ENCODE assay signal across 17 cellular contexts in genomic region chr2:3839489-3839888, GRCh38.
A peak's percentile ranks its signal among the peaks of the same experiment; 100 is the strongest.
DNase-seq lines count a peak whose midpoint lies in the region; ATAC-seq and TF ChIP-seq lines count a peak whose summit lies in the region.
"Had no signal": no experiment of that assay in that cellular context is flagged by ENCODE, and none has a peak within 500 bp of the region (broad histone marks: within the 10 kb centered on the region; RNA-seq: fewer than 3 reads in every experiment).

No MANE protein-coding gene starts in this region.

- H3K27ac Mint-ChIP-seq in nephron progenitor cell, result peak overlapping the region; percentile 6
- H3K27ac Mint-ChIP-seq in stimulated activated naive CD8-positive, alpha-beta T cell treated with anti-CD3 and anti-CD28 coated beads, Interleukin-15, amount 100 ng/mL, for 72 hours, result no peak overlapping the region
- H3K27ac Mint-ChIP-seq in CD14-positive monocyte, result no peak overlapping the region
- H3K27ac Mint-ChIP-seq: B cell; CD4-positive, alpha-beta memory T cell; IgD-negative memory B cell had no signal

- H3K9me3 ChIP-seq in cardiac muscle cell (ENCODE audit: low read depth) (no peaks in the 10 kb centered on the region), heart left ventricle (no peaks in the 10 kb centered on the region)

- H3K4me3 Mint-ChIP-seq in nephron progenitor cell (no peak overlapping the region), CD14-positive monocyte (no peak overlapping the region)
- no peak overlapping the region for H3K4me3 Mint-ChIP-seq in stimulated activated naive CD8-positive, alpha-beta T cell treated with anti-CD3 and anti-CD28 coated beads, Interleukin-15, amount 100 ng/mL, for 72 hours
- H3K4me3 Mint-ChIP-seq: B cell; CD4-positive, alpha-beta memory T cell; IgD-negative memory B cell had no signal

- TF ChIP-seq CTCF in cardiac muscle cell (IDR thresholded peaks at IDR 0.05; ENCODE audit: low read depth, low read length) (no peak), heart left ventricle (IDR thresholded peaks at IDR 0.05) (no peak), choroid plexus epithelial cell (conservative IDR thresholded peaks at IDR 0.05; ENCODE audit: low read depth, low read length) (no peak), nephron progenitor cell (IDR thresholded peaks at IDR 0.05) (no peak), CD14-positive monocyte (IDR thresholded peaks at IDR 0.05) (no peak)

- peak overlapping the region; percentile 10 for H3K27ac ChIP-seq in cardiac muscle cell
- H3K27ac ChIP-seq in heart left ventricle, result no peak overlapping the region

- DNase-seq in cardiac muscle cell (ENCODE audit: low read depth in 1 of 2, low spot score in 1 of 2), result peak in 1 of 2 donors; percentile 55
- DNase-seq in heart left ventricle, result no peak
- peak; percentile 6 for DNase-seq in choroid plexus epithelial cell (ENCODE audit: low read depth)
- DNase-seq in nephron progenitor cell, result no peak
- DNase-seq in superior temporal gyrus (ENCODE audit: extremely low spot score), result peak; percentile 19
- DNase-seq in stimulated activated CD4-positive, alpha-beta T cell treated with anti-CD3 and anti-CD28 coated beads, Interleukin-2, amount 100 ng/mL, for 48 hours, result no peak
- no peak for DNase-seq in stimulated activated naive CD8-positive, alpha-beta T cell treated with anti-CD3 and anti-CD28 coated beads, Interleukin-15, amount 100 ng/mL, for 72 hours
- no peak for DNase-seq in CD14-positive monocyte (ENCODE audit: low spot score)
- DNase-seq: CD4-positive, alpha-beta memory T cell; DMS79; HCEC 1CT; NCI-H1436; OCI-M1; RPMI8226 had no signal

- no peak for TF ChIP-seq POLR2A in heart left ventricle (IDR thresholded peaks at IDR 0.05)

- WGBS in heart left ventricle, 4 donors, result 15 to 19% (median 16%) methylated on average over 9 of the region's 9 CpGs

- no peak for ATAC-seq in heart left ventricle
- no peak for ATAC-seq in stimulated activated naive CD8-positive, alpha-beta T cell treated with anti-CD3 and anti-CD28 coated beads, Interleukin-15, amount 100 ng/mL, for 72 hours
- ATAC-seq: GM12878 had no signal

- H3K4me3 ChIP-seq in cardiac muscle cell (no peak overlapping the region), heart left ventricle (no peak overlapping the region), choroid plexus epithelial cell (ENCODE audit: low read depth, low read length) (no peak overlapping the region)
- H3K4me3 ChIP-seq: GM12878 had no signal

- H3K27me3 Mint-ChIP-seq in nephron progenitor cell (ENCODE audit: low read depth, poor library complexity) (peaks cover 16% of the 10 kb centered on the region), CD14-positive monocyte (ENCODE audit: low read depth in 3 of 3) (peaks cover 0 to 4% (median 0%) of the 10 kb centered on the region in 3 donors)
- H3K27me3 Mint-ChIP-seq in stimulated activated naive CD8-positive, alpha-beta T cell treated with anti-CD3 and anti-CD28 coated beads, Interleukin-15, amount 100 ng/mL, for 72 hours, result peaks cover 9% of the 10 kb centered on the region
- H3K27me3 Mint-ChIP-seq: IgD-negative memory B cell had no signal

- H3K9me3 Mint-ChIP-seq in nephron progenitor cell (peaks cover 5% of the 10 kb centered on the region), CD14-positive monocyte (peaks cover 0 to 12% (median 3%) of the 10 kb centered on the region in 7 donors)
- peaks cover 7 to 22% of the 10 kb centered on the region in 2 donors for H3K9me3 Mint-ChIP-seq in stimulated activated naive CD8-positive, alpha-beta T cell treated with anti-CD3 and anti-CD28 coated beads, Interleukin-15, amount 100 ng/mL, for 72 hours

- peaks cover 8% of the 10 kb centered on the region for H3K4me1 ChIP-seq in cardiac muscle cell (ENCODE audit: low read depth)
- no peaks in the 10 kb centered on the region for H3K4me1 ChIP-seq in heart left ventricle

- intact Hi-C loops in heart left ventricle (cut with DNase I), result no loop called here
- intact Hi-C loops in CD14-positive monocyte (cut with micrococcal nuclease), result no loop called here

- H3K4me1 Mint-ChIP-seq in nephron progenitor cell (peaks cover 11% of the 10 kb centered on the region), CD14-positive monocyte (no peaks in the 10 kb centered on the region)
- H3K4me1 Mint-ChIP-seq in stimulated activated naive CD8-positive, alpha-beta T cell treated with anti-CD3 and anti-CD28 coated beads, Interleukin-15, amount 100 ng/mL, for 72 hours, result no peaks in the 10 kb centered on the region
- H3K4me1 Mint-ChIP-seq: B cell; CD4-positive, alpha-beta memory T cell; IgD-negative memory B cell had no signal

- H3K27me3 ChIP-seq in cardiac muscle cell (no peaks in the 10 kb centered on the region), heart left ventricle (no peaks in the 10 kb centered on the region)

- H3K36me3 Mint-ChIP-seq in nephron progenitor cell (ENCODE audit: low read depth) (no peaks in the 10 kb centered on the region), CD14-positive monocyte (no peaks in the 10 kb centered on the region)
- H3K36me3 Mint-ChIP-seq: CD4-positive, alpha-beta memory T cell had no signal

- H3K36me3 ChIP-seq in cardiac muscle cell (no peaks in the 10 kb centered on the region), heart left ventricle (no peaks in the 10 kb centered on the region)

Comparison
In these comparisons a context has a peak if more than half of its experiments do, and no peak if none do; other contexts are left out.
1. DNase-seq: peak in choroid plexus epithelial cell (single experiment) and superior temporal gyrus (single experiment); none in heart left ventricle (0 of 5), nephron progenitor cell (single experiment), stimulated activated CD4-positive, alpha-beta T cell treated with anti-CD3 and anti-CD28 coated beads, Interleukin-2, amount 100 ng/mL, for 48 hours (0 of 2), stimulated activated naive CD8-positive, alpha-beta T cell treated with anti-CD3 and anti-CD28 coated beads, Interleukin-15, amount 100 ng/mL, for 72 hours (0 of 2) and CD14-positive monocyte (single experiment).